In the genomic region with DNA sequence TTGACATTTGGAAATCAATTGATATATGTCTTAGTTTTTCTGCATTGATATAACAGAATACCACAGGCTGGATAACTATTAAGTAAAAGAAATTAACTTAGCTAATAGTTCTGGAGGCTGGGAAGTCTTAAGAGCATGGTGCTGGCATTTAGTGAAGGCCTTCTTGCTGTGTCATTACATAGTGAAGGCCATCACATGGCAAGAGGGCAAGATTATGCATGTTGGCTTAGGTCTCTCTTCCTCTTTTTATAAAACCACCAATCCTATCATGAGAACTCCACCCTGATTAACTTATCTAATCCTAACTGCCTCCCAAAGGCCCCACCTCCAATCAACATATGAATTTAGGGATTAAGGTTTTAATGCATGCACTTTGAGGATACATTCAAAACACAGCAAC, we compare ENCODE assay signal across 2 cellular contexts.
TF ChIP-seq lines count a peak whose summit lies in the region.

No MANE protein-coding gene starts in this region.

TF ChIP-seq in SK-N-SH, 30 proteins besides CTCF, POLR2A, EP300 and RAD21 (continued from another document):
- TF ChIP-seq, protein P1, sequence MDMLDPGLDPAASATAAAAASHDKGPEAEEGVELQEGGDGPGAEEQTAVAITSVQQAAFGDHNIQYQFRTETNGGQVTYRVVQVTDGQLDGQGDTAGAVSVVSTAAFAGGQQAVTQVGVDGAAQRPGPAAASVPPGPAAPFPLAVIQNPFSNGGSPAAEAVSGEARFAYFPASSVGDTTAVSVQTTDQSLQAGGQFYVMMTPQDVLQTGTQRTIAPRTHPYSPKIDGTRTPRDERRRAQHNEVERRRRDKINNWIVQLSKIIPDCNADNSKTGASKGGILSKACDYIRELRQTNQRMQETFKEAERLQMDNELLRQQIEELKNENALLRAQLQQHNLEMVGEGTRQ (IDR thresholded peaks at IDR 0.05; ENCODE audit: borderline replicate concordance, low read depth, low read length), result no peak
- TF ChIP-seq YY1 (IDR thresholded peaks at IDR 0.05; ENCODE audit: low read depth) (no peak), EZH2phosphoT487 (IDR thresholded peaks at IDR 0.05; ENCODE audit: borderline replicate concordance, low read depth) (no peak), POLR2AphosphoS5 (IDR thresholded peaks at IDR 0.05; ENCODE audit: low read depth, low read length) (no peak), SIN3A (IDR thresholded peaks at IDR 0.05; ENCODE audit: borderline replicate concordance, low read depth, low read length) (no peak), FOXJ3 (CRISPR knock-in tag; IDR thresholded peaks at IDR 0.05) (no peak), TAF1 (IDR thresholded peaks at IDR 0.05; ENCODE audit: borderline replicate concordance, low read depth, low read length) (no peak)
- TF ChIP-seq, protein P2, sequence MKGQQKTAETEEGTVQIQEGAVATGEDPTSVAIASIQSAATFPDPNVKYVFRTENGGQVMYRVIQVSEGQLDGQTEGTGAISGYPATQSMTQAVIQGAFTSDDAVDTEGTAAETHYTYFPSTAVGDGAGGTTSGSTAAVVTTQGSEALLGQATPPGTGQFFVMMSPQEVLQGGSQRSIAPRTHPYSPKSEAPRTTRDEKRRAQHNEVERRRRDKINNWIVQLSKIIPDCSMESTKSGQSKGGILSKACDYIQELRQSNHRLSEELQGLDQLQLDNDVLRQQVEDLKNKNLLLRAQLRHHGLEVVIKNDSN (IDR thresholded peaks at IDR 0.05; ENCODE audit: borderline replicate concordance, low read depth), result no peak
- TF ChIP-seq, protein P3, sequence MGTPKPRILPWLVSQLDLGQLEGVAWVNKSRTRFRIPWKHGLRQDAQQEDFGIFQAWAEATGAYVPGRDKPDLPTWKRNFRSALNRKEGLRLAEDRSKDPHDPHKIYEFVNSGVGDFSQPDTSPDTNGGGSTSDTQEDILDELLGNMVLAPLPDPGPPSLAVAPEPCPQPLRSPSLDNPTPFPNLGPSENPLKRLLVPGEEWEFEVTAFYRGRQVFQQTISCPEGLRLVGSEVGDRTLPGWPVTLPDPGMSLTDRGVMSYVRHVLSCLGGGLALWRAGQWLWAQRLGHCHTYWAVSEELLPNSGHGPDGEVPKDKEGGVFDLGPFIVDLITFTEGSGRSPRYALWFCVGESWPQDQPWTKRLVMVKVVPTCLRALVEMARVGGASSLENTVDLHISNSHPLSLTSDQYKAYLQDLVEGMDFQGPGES (IDR thresholded peaks at IDR 0.05; ENCODE audit: low read depth, low read length), result no peak
- TF ChIP-seq, protein P4, sequence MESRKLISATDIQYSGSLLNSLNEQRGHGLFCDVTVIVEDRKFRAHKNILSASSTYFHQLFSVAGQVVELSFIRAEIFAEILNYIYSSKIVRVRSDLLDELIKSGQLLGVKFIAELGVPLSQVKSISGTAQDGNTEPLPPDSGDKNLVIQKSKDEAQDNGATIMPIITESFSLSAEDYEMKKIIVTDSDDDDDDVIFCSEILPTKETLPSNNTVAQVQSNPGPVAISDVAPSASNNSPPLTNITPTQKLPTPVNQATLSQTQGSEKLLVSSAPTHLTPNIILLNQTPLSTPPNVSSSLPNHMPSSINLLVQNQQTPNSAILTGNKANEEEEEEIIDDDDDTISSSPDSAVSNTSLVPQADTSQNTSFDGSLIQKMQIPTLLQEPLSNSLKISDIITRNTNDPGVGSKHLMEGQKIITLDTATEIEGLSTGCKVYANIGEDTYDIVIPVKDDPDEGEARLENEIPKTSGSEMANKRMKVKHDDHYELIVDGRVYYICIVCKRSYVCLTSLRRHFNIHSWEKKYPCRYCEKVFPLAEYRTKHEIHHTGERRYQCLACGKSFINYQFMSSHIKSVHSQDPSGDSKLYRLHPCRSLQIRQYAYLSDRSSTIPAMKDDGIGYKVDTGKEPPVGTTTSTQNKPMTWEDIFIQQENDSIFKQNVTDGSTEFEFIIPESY (IDR thresholded peaks at IDR 0.05; ENCODE audit: borderline replicate concordance, low read depth), result no peak
TF ChIP-seq in SK-N-SH: peak in this region for 0.

TF ChIP-seq in SK-N-SH treated with all-trans-retinoic acid at 6 μM for 48 hours, 23 proteins besides CTCF, POLR2A, EP300 and RAD21 (continued from another document):
- TF ChIP-seq, protein P5, sequence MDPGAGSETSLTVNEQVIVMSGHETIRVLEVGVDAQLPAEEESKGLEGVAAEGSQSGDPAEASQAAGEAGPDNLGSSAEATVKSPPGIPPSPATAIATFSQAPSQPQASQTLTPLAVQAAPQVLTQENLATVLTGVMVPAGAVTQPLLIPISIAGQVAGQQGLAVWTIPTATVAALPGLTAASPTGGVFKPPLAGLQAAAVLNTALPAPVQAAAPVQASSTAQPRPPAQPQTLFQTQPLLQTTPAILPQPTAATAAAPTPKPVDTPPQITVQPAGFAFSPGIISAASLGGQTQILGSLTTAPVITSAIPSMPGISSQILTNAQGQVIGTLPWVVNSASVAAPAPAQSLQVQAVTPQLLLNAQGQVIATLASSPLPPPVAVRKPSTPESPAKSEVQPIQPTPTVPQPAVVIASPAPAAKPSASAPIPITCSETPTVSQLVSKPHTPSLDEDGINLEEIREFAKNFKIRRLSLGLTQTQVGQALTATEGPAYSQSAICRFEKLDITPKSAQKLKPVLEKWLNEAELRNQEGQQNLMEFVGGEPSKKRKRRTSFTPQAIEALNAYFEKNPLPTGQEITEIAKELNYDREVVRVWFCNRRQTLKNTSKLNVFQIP (CRISPR knock-in tag; IDR thresholded peaks at IDR 0.05; ENCODE audit: borderline replicate concordance, low read depth), result no peak
- no peak for TF ChIP-seq ZNF70 (CRISPR knock-in tag; IDR thresholded peaks at IDR 0.05)
- no peak for TF ChIP-seq ZNF8 (CRISPR knock-in tag; IDR thresholded peaks at IDR 0.05)
